Comparison of ENCODE assay signal across 21 cellular contexts in the genomic region with DNA sequence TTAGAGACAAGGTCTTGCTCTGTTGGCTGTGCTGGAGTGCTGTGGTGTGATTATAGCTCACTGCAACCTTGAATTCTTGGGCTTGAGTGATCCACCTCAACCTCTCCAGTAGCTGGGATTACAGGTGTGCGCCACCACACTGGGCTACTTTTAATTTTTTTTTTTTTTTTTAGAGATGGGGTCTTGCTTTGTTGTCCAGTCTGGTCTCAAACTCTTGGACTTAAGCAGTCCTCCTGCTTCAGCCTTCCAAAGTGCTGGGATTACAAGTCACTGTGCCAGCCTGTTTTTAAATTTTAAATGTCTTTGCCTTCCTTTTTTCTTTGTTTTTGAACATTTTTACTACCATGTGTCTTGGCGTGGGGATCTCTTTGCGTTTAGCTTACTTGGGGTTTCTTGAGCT. TPM values are rescaled to one million over a fixed set of nuclear protein-coding genes. Genes with fewer than 3 reads are reported as not detected.
DNase-seq lines count a peak whose midpoint lies in the region; ATAC-seq, FAIRE-seq and TF ChIP-seq lines count a peak whose summit lies in the region.
"Had no signal": no experiment of that assay in that cellular context is flagged by ENCODE, and none has a peak within 500 bp of the region (broad histone marks: within the 10 kb centered on the region; RNA-seq: fewer than 3 reads in every experiment).

No MANE protein-coding gene starts in this region.

- H3K79me2 ChIP-seq in K562 (ENCODE audit: control insufficient read depth, insufficient read depth, low read length) (peaks cover 45% of the 10 kb centered on the region), MM.1S (ENCODE audit: low read length) (peaks cover 75% of the 10 kb centered on the region)

- ATAC-seq in K562 (no peak), GM19328 (IDR thresholded peaks at IDR 0.05; ENCODE audit: unreplicated experiment) (no peak)
- no peak for ATAC-seq in stimulated activated naive B cell treated with anti-CD40 and anti-IgM and Interleukin-4, amounts not matched to agents 10 μg/mL and 1 μg/mL and 100 μg/mL, for 72 hours (replicated peaks)
- ATAC-seq: A549; CD8-positive, alpha-beta T cell had no signal

- TF ChIP-seq EP300 in K562 (IDR thresholded peaks at IDR 0.05; ENCODE audit: low read length) = no peak

- H3K4me1 Mint-ChIP-seq in stimulated activated naive B cell treated with anti-CD40 and anti-IgM and Interleukin-4, amounts not matched to agents 10 μg/mL and 1 μg/mL and 100 μg/mL, for 72 hours = peaks cover 20 to 45% of the 10 kb centered on the region in 2 donors

- H3K4me3 ChIP-seq in HEK293 (ENCODE audit: low read depth, low read length) (no peak overlapping the region), K562 (no peak overlapping the region), MM.1S (ENCODE audit: low read length) (no peak overlapping the region)
- H3K4me3 ChIP-seq: A549; BLaER1 treated with 17β-estradiol and CSF1 and Interleukin-3, amounts not matched to agents 10 nM and 100 nM had no signal

- POLR2A ChIA-PET in HEK293 (lab: Yijun Ruan, JAX) = interaction anchor here (0.6 kb wide), 1 partner anchor 13 kb away, joined by 6 read pairs; no protein-coding TSS in a partner anchor
- POLR2A ChIA-PET in K562 (lab: Yijun Ruan, JAX) = interaction anchor here (0.8 kb wide), 1 partner anchor 9 kb away, joined by 3 read pairs; no protein-coding TSS in a partner anchor

- no peak overlapping the region for H3K4me2 ChIP-seq in K562 (ENCODE audit: insufficient read depth, low read length)
- no peak overlapping the region for H3K4me2 ChIP-seq in MM.1S (ENCODE audit: low read depth, low read length)
- H3K4me2 ChIP-seq: A549; BLaER1 treated with 17β-estradiol and CSF1 and Interleukin-3, amounts not matched to agents 10 nM and 100 nM had no signal

- H3K4me1 ChIP-seq in HEK293 (ENCODE audit: control insufficient read depth, insufficient read depth, low read length) (peaks cover 2% of the 10 kb centered on the region; the same call in 1 of the 2 replicates), K562 (replicated peaks in 1 of 2; ENCODE audit: control insufficient read depth in 2 of 2, insufficient read depth in 2 of 2, low read length in 2 of 2) (peaks cover 0 to 5% of the 10 kb centered on the region in 2 experiments; a peak in 1 of 5 replicates), MM.1S (ENCODE audit: low read length) (0 out of 2 replicates have a peak, but pooled peaks cover 5% of the 10 kb centered on the region)
- H3K4me1 ChIP-seq: A549, Caco-2 had no signal

- in situ Hi-C loops in K562 (cut with MboI) = no loop called here

- peaks cover 4 to 8% of the 10 kb centered on the region in 2 donors for H3K9me3 Mint-ChIP-seq in stimulated activated naive B cell treated with anti-CD40 and anti-IgM and Interleukin-4, amounts not matched to agents 10 μg/mL and 1 μg/mL and 100 μg/mL, for 72 hours
- H3K9me3 Mint-ChIP-seq: CD4-positive, alpha-beta T cell; CD8-positive, alpha-beta T cell had no signal

- TF ChIP-seq RAD21 in K562 (CRISPR knock-in tag; conservative IDR thresholded peaks at IDR 0.05 in 1 of 2, IDR thresholded peaks at IDR 0.05 in 1 of 2) = no peak

- H3K36me3 ChIP-seq in HEK293 (ENCODE audit: control insufficient read depth in 2 of 2, insufficient read depth in 1 of 2, low read length in 2 of 2) (no peaks in the 10 kb centered on the region), K562 (ENCODE audit: control insufficient read depth, insufficient read depth, low read length) (no peaks in the 10 kb centered on the region), MM.1S (replicated peaks; ENCODE audit: insufficient read depth, low read length) (no peaks in the 10 kb centered on the region)

- H3F3A ChIP-seq in MM.1S (ENCODE audit: insufficient read depth, low read length) = no peaks in the 10 kb centered on the region

- no peaks in the 10 kb centered on the region for H3K9me3 ChIP-seq in HEK293 (ENCODE audit: control insufficient read depth, insufficient read depth, low read depth, low read length)
- H3K9me3 ChIP-seq in K562 (replicated peaks; ENCODE audit: control insufficient read depth, insufficient read depth, low read depth, low read length) = no peaks in the 10 kb centered on the region
- no peaks in the 10 kb centered on the region for H3K9me3 ChIP-seq in MM.1S (replicated peaks; ENCODE audit: insufficient read depth, low read length)
- H3K9me3 ChIP-seq: A549, Caco-2 had no signal

- no peak for TF ChIP-seq CTCF in HEK293 (tag by site-specific recombination; IDR thresholded peaks at IDR 0.05)
- no peak for TF ChIP-seq CTCF in K562 (IDR thresholded peaks at IDR 0.05 in 2 of 3, conservative IDR thresholded peaks at IDR 0.05 in 1 of 3; ENCODE audit: insufficient read depth in 2 of 3, low read depth in 1 of 3, low read length in 3 of 3)
- TF ChIP-seq CTCF in MM.1S (IDR thresholded peaks at IDR 0.05; ENCODE audit: low read length) = no peak

- FAIRE-seq in K562 (lab: Jason Lieb, UNC) = no peak
- FAIRE-seq: A549, D721Med, G401.6, GM12891, GM19239 had no signal

- H4K20me1 ChIP-seq in K562 (replicated peaks; ENCODE audit: control insufficient read depth, insufficient read depth, low read length) (no peaks in the 10 kb centered on the region), MM.1S (ENCODE audit: insufficient read depth, low read length) (no peaks in the 10 kb centered on the region)

- no peak overlapping the region for H3K27ac ChIP-seq in HEK293 (ENCODE audit: extremely low read depth, low read depth, low read length)
- no peak overlapping the region for H3K27ac ChIP-seq in K562 (ENCODE audit: extremely low read depth, low read depth, low read length)
- no peak overlapping the region for H3K27ac ChIP-seq in MM.1S (ENCODE audit: low read length)
- H3K27ac ChIP-seq: 22Rv1; A549; BLaER1 treated with 17β-estradiol and CSF1 and Interleukin-3, amounts not matched to agents 10 nM and 100 nM; C4-2B had no signal

- no peak overlapping the region for H3K9ac ChIP-seq in K562 (ENCODE audit: insufficient read depth in 1 of 2, low read depth in 2 of 2, low read length in 2 of 2)
- H3K9ac ChIP-seq in MM.1S (ENCODE audit: low read length) = no peak overlapping the region
- H3K9ac ChIP-seq: BLaER1 treated with 17β-estradiol and CSF1 and Interleukin-3, amounts not matched to agents 10 nM and 100 nM had no signal

- no peaks in the 10 kb centered on the region for H3K9me1 ChIP-seq in K562 (ENCODE audit: control insufficient read depth, insufficient read depth, low read length)

- peaks cover 13 to 14% of the 10 kb centered on the region in 2 donors for H3K36me3 Mint-ChIP-seq in stimulated activated naive B cell treated with anti-CD40 and anti-IgM and Interleukin-4, amounts not matched to agents 10 μg/mL and 1 μg/mL and 100 μg/mL, for 72 hours

- peak overlapping the region; percentile 47 for H3K27ac Mint-ChIP-seq in stimulated activated naive B cell treated with anti-CD40 and anti-IgM and Interleukin-4, amounts not matched to agents 10 μg/mL and 1 μg/mL and 100 μg/mL, for 72 hours
- H3K27ac Mint-ChIP-seq: B cell; CD4-positive, alpha-beta T cell; CD8-positive, alpha-beta T cell had no signal

- DNase-seq in K562 (ENCODE audit: extremely low read depth in 1 of 4, low spot score in 3 of 4) (no peak), MM.1S (no peak)
- no peak for DNase-seq in stimulated activated naive B cell treated with anti-CD40 and anti-IgM and Interleukin-4, amounts not matched to agents 10 μg/mL and 1 μg/mL and 100 μg/mL, for 72 hours
- DNase-seq: AML-193; Caco-2; Calu3; CD4-positive, alpha-beta T cell; CD8-positive, alpha-beta T cell; DMS79 treated with DMSO at 0.1 percent for 48 hours; GF-D8 had no signal

- no peak for TF ChIP-seq POLR2A in K562 (conservative IDR thresholded peaks at IDR 0.05)

- WGBS in K562 (ENCODE audit: insufficient coverage, low coverage, missing lambda C conversion rate) = 93% methylated on average over 3 of the region's 3 CpGs

- no peaks in the 10 kb centered on the region for H3K27me3 Mint-ChIP-seq in stimulated activated naive B cell treated with anti-CD40 and anti-IgM and Interleukin-4, amounts not matched to agents 10 μg/mL and 1 μg/mL and 100 μg/mL, for 72 hours
- H3K27me3 Mint-ChIP-seq: B cell; CD4-positive, alpha-beta T cell had no signal

- CTCF ChIA-PET in HEK293 (lab: Yijun Ruan, JAX) (no interaction called here), K562 (lab: Yijun Ruan, JAX; ENCODE audit: low intra/inter-chr PET ratio) (no interaction called here)

- H3K4me3 Mint-ChIP-seq in stimulated activated naive B cell treated with anti-CD40 and anti-IgM and Interleukin-4, amounts not matched to agents 10 μg/mL and 1 μg/mL and 100 μg/mL, for 72 hours = no peak overlapping the region
- H3K4me3 Mint-ChIP-seq: B cell; CD4-positive, alpha-beta T cell; CD8-positive, alpha-beta T cell had no signal

- intact Hi-C loops in K562 (cut with micrococcal nuclease) = no loop called here

- H3K27me3 ChIP-seq in K562 (ENCODE audit: control insufficient read depth in 2 of 2, insufficient read depth in 2 of 2, low read length in 2 of 2) (no peaks in the 10 kb centered on the region), MM.1S (replicated peaks; ENCODE audit: insufficient read depth, low read length) (no peaks in the 10 kb centered on the region)
- H3K27me3 ChIP-seq: BLaER1 treated with 17β-estradiol and CSF1 and Interleukin-3, amounts not matched to agents 10 nM and 100 nM had no signal

- H3K9me2 ChIP-seq in MM.1S (replicated peaks; ENCODE audit: insufficient read depth, low read length) = no peaks in the 10 kb centered on the region

- H2AFZ ChIP-seq in K562 (ENCODE audit: low read depth, low read length) (no peak overlapping the region), MM.1S (ENCODE audit: low read length) (no peak overlapping the region)

- no TSS peak for BruUV-seq in K562 (replicated peaks; lab: Mats Ljungman, UMichigan)

TF ChIP-seq in HEK293, 187 proteins besides CTCF, POLR2A, EP300 and RAD21 (continues in another document):
- TF ChIP-seq RBAK (tag by site-specific recombination; IDR thresholded peaks at IDR 0.05) = no peak

RNA-seq across cellular contexts. Expression of gene TAF4B, which starts 32.5 kb away (rescaled TPM):
- 31.1 and 42.4 TPM in 2 replicates for total RNA-seq in K562 (2011; cell fraction: chromatin; rRNA removed; ENCODE audit: low replicate concordance)
- total RNA-seq in K562 (2011; cell fraction: nucleolus; rRNA removed) = 35.7 and 38.6 TPM in 2 replicates
- 24.4 and 28.5 TPM in 2 replicates for total RNA-seq in K562 (2011; cell fraction: nucleoplasm; rRNA removed)
- total RNA-seq in K562 (2014; rRNA removed) = 19.9 and 21.4 TPM in 2 replicates
- total RNA-seq in K562 (2014; rRNA removed; fragmentation: Illumina TruSeq; extraction: Trizol) = 25.3 and 30.4 TPM in 2 replicates
- total RNA-seq in K562 (2015; rRNA removed; fragmentation: Illumina TruSeq; extraction: Trizol) = 17.2 and 18.0 TPM in 2 replicates
- 19.2 and 22.1 TPM in 2 replicates for total RNA-seq in K562 (2021)
- 15.8 and 21.0 TPM in 2 replicates for polyA plus RNA-seq in K562 (2011; rRNA removed)
- polyA plus RNA-seq in K562 (2011; cell fraction: cytosol; rRNA removed) = 8.8 and 10.3 TPM in 2 replicates
- polyA plus RNA-seq in K562 (2011; cell fraction: nucleus; rRNA removed) = 15.6 and 16.8 TPM in 2 replicates
- polyA plus RNA-seq in K562 (2012) = 7.6 and 8.9 TPM in 2 replicates
- 18.8 and 20.5 TPM in 2 replicates for polyA plus RNA-seq in K562 (2014; fragmentation: Illumina TruSeq; extraction: Trizol)
- 1 to 10 TPM; 4.5 to 5.8 TPM for polyA plus RNA-seq in K562 (2014; fragmentation: Nextera tagmentation; extraction: Ambion mirVana)
- polyA plus RNA-seq in K562 (2014; rRNA removed) = 12.8 and 15.6 TPM in 2 replicates
- polyA minus RNA-seq in K562 (2011; rRNA and poly(A)+ RNA removed) = 36.5 and 37.0 TPM in 2 replicates
- 15.6 and 17.4 TPM in 2 replicates for polyA minus RNA-seq in K562 (2011; cell fraction: cytosol; rRNA and poly(A)+ RNA removed)
- 34.3 and 49.5 TPM in 2 replicates for polyA minus RNA-seq in K562 (2011; cell fraction: nucleus; rRNA and poly(A)+ RNA removed)

Comparison
In these comparisons a context has a peak if more than half of its experiments do, and no peak if none do; other contexts are left out.
1. Of the 44 proteins assayed by ChIP-seq in both K562 and HEK293: peak only in K562: none; only in HEK293: none; in both: ZNF121; in neither: 43.